22 cellular contexts compared by ENCODE assay signal in the genomic region with DNA sequence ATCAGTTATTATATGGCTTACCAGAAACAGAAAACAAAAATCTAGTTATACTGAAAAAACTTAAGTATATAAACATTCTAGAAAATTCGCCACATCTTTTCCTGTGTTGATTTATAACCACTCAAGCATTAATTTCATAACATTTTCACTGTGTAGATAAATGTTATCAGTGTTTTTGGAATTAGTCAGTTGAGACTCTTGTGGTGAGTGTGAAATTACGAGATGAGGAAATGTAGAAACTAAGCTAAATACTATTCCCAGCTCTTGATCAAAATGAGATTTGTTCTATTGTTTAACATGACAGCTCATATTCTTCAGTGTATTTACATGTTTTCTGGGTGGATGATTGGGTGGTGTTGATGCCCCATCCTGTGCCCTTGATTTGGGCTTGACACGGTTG.
DNase-seq lines count a peak whose midpoint lies in the region; ATAC-seq and TF ChIP-seq lines count a peak whose summit lies in the region.
"Had no signal": no experiment of that assay in that cellular context is flagged by ENCODE, and none has a peak within 500 bp of the region (broad histone marks: within the 10 kb centered on the region; RNA-seq: fewer than 3 reads in every experiment).

No MANE protein-coding gene starts in this region.

- no peak for TF ChIP-seq CTCF in GM12865 (IDR thresholded peaks at IDR 0.05; ENCODE audit: insufficient read depth, low read depth, low read length, missing control alignments)
- TF ChIP-seq CTCF in epithelial cell of esophagus (IDR thresholded peaks at IDR 0.05; ENCODE audit: insufficient read depth, low read depth, low read length, missing control alignments): no peak
- TF ChIP-seq CTCF in foreskin fibroblast (IDR thresholded peaks at IDR 0.05; ENCODE audit: low read depth, low read length): no peak

- ATAC-seq in GM21737 (IDR thresholded peaks at IDR 0.05; ENCODE audit: unreplicated experiment) (peak; percentile 57), HG03558 (IDR thresholded peaks at IDR 0.05; ENCODE audit: extremely low read depth, unreplicated experiment) (peak; percentile 80), HG03571 (IDR thresholded peaks at IDR 0.05; ENCODE audit: unreplicated experiment) (no peak)
- ATAC-seq: activated CD4-positive, alpha-beta T cell treated with anti-CD3 and anti-CD28 coated beads for 36 hours; foreskin keratinocyte; right lobe of liver had no signal

- H3K4me3 ChIP-seq in GM12865 (ENCODE audit: low read depth, low read length) (no peak overlapping the region), epithelial cell of esophagus (ENCODE audit: low read length) (no peak overlapping the region), foreskin fibroblast (ENCODE audit: low read depth in 1 of 2, low read length in 2 of 2) (no peak overlapping the region)
- H3K4me3 ChIP-seq: right lobe of liver, SJCRH30 had no signal

- DNase-seq in GM12865 (ENCODE audit: low read depth) (peak; percentile 6), epithelial cell of esophagus (ENCODE audit: low read depth) (peak; percentile 3), NCI-H1436 (lab: John Stamatoyannopoulos, UW) (no peak), HT-29 (ENCODE audit: low spot score) (no peak), foreskin fibroblast (no peak)
- DNase-seq: activated CD4-positive, alpha-beta T cell treated with anti-CD3 and anti-CD28 coated beads for 36 hours; activated effector memory CD4-positive, alpha-beta T cell treated with Interleukin-2 at 50 U/mL for 16 hours; amniotic stem cell; C1 segment of cervical spinal cord; DMS79 treated with DMSO at 0.1 percent for 48 hours; foreskin keratinocyte; hypothalamus; left cardiac atrium; NCI-H2029 treated with DMSO at 0.1 percent for 48 hours; NCI-H524 treated with DMSO at 0.1 percent for 48 hours; occipital lobe; right lobe of liver; SJCRH30; stimulated activated CD4-positive, alpha-beta T cell treated with anti-CD3 and anti-CD28 coated beads, Interleukin-2, amount 100 ng/mL, for 24 hours had no signal

Comparison
In these comparisons a context has a peak if more than half of its experiments do, and no peak if none do; other contexts are left out.
1. DNase-seq: peak in GM12865 (single experiment) and epithelial cell of esophagus (single experiment); none in NCI-H1436 (single experiment), HT-29 (single experiment) and foreskin fibroblast (0 of 2).